Comparison of ENCODE assay signal across 14 cellular contexts in genomic region chr7:21616796-21617436, GRCh38.
DNase-seq lines count a peak whose midpoint lies in the region; ATAC-seq, FAIRE-seq and TF ChIP-seq lines count a peak whose summit lies in the region.
"Had no signal": no experiment of that assay in that cellular context is flagged by ENCODE, and none has a peak within 500 bp of the region (broad histone marks: within the 10 kb centered on the region; RNA-seq: fewer than 3 reads in every experiment).

No MANE protein-coding gene starts in this region.

- ATAC-seq in A549 = peak; percentile 65 to 75

- no peaks in the 10 kb centered on the region for H3K9me3 ChIP-seq in A549

- peak overlapping the region; percentile 35 for H3K4me3 ChIP-seq in A549
- no peak overlapping the region for H3K4me3 ChIP-seq in astrocyte of the spinal cord (ENCODE audit: low read depth, low read length)
- H3K4me3 ChIP-seq: cardiac muscle cell, skin epidermis had no signal

- in situ Hi-C loops in astrocyte of the spinal cord (cut with HindIII; ENCODE audit: low sequenced_read_pairs) = no loop called here

- peaks cover 2% of the 10 kb centered on the region for H3K27me3 Mint-ChIP-seq in activated CD4-positive, alpha-beta memory T cell treated with anti-CD3 and anti-CD28 coated beads for 36 hours

- H3K36me3 Mint-ChIP-seq in activated CD4-positive, alpha-beta memory T cell treated with anti-CD3 and anti-CD28 coated beads for 36 hours = no peaks in the 10 kb centered on the region

- POLR2A ChIA-PET in A549 (lab: Yijun Ruan, JAX) = interaction anchor here (1.2 kb wide), 1 partner anchor 190 kb away, joined by 5 read pairs; no protein-coding TSS in a partner anchor
- POLR2A ChIA-PET in activated CD4-positive, alpha-beta memory T cell treated with anti-CD3 and anti-CD28 coated beads for 36 hours (lab: Charles Lee) = no interaction called here

- peak overlapping the region; percentile 82 to 89 for H3K27ac ChIP-seq in A549
- H3K27ac ChIP-seq: cardiac muscle cell, skin epidermis had no signal

- H3K4me1 ChIP-seq in A549 = peaks cover 29% of the 10 kb centered on the region

- TF ChIP-seq CTCF in A549 (IDR thresholded peaks at IDR 0.05) = no peak
- no peak for TF ChIP-seq CTCF in astrocyte of the spinal cord (IDR thresholded peaks at IDR 0.05; ENCODE audit: low read depth, low read length)

- intact Hi-C loops in activated CD4-positive, alpha-beta memory T cell treated with anti-CD3 and anti-CD28 coated beads for 36 hours (cut with micrococcal nuclease) = no loop called here

- peaks cover 1% of the 10 kb centered on the region for H3K9me3 Mint-ChIP-seq in activated CD4-positive, alpha-beta memory T cell treated with anti-CD3 and anti-CD28 coated beads for 36 hours

- no peak for TF ChIP-seq POLR2A in A549 (IDR thresholded peaks at IDR 0.05; ENCODE audit: low read length)

- 26% methylated on average over 7 of the region's 7 CpGs for WGBS in A549 (ENCODE audit: missing lambda C conversion rate)

- H3K4me1 Mint-ChIP-seq in activated CD4-positive, alpha-beta memory T cell treated with anti-CD3 and anti-CD28 coated beads for 36 hours (ENCODE audit: low read depth) = no peaks in the 10 kb centered on the region

- H3K4me3 Mint-ChIP-seq in activated CD4-positive, alpha-beta memory T cell treated with anti-CD3 and anti-CD28 coated beads for 36 hours = no peak overlapping the region

- FAIRE-seq in A549 (lab: Jason Lieb, UNC) = peak; percentile 98
- FAIRE-seq: G401.6, TTC549 had no signal

- no peak; a peak in 1 of 5 replicates for TF ChIP-seq RAD21 in A549 (conservative IDR thresholded peaks at IDR 0.05 in 1 of 2, IDR thresholded peaks at IDR 0.05 in 1 of 2)

- peak; percentile 40 to 72 for DNase-seq in A549 (ENCODE audit: low read depth in 1 of 2, low spot score in 1 of 2)
- peak; percentile 66 for DNase-seq in HT1080 (ENCODE audit: low read depth)
- DNase-seq in astrocyte of the spinal cord (ENCODE audit: low read depth, low spot score) = peak; percentile 71
- peak; percentile 62 for DNase-seq in kidney tubule cell (ENCODE audit: low spot score)
- no peak for DNase-seq in activated CD4-positive, alpha-beta T cell treated with anti-CD3 and anti-CD28 coated beads for 48 hours
- DNase-seq in activated CD4-positive, alpha-beta memory T cell treated with anti-CD3 and anti-CD28 coated beads for 36 hours = no peak
- DNase-seq in T-helper 1 cell = no peak
- DNase-seq in NCI-H69 (lab: John Stamatoyannopoulos, UW) = no peak
- DNase-seq: GOT3, NCI-H1105 treated with DMSO at 0.1 percent for 48 hours had no signal

- peak overlapping the region; percentile 91 for H3K4me2 ChIP-seq in A549

- H3K27ac Mint-ChIP-seq in activated CD4-positive, alpha-beta memory T cell treated with anti-CD3 and anti-CD28 coated beads for 36 hours = no peak overlapping the region

- peak; percentile 80 to 83; a peak in 4 of 5 replicates for TF ChIP-seq EP300 in A549 (IDR thresholded peaks at IDR 0.05)

- CTCF ChIA-PET in A549 (lab: Yijun Ruan, JAX) = interaction anchor here (1.4 to 1.5 kb wide), 3 partner anchors 10 to 365 kb away, joined by 3 to 4 read pairs (median 3); no protein-coding TSS in a partner anchor
- CTCF ChIA-PET in activated CD4-positive, alpha-beta memory T cell treated with anti-CD3 and anti-CD28 coated beads for 36 hours (lab: Charles Lee) = no interaction called here

TF ChIP-seq in A549, 52 proteins besides CTCF, POLR2A, EP300 and RAD21 (continues in another document):
- no peak for TF ChIP-seq POLR2AphosphoS2 (conservative IDR thresholded peaks at IDR 0.05; ENCODE audit: low read length)
- peak; percentile 95 for TF ChIP-seq JUNB (IDR thresholded peaks at IDR 0.05)
- TF ChIP-seq HMGXB4 (CRISPR knock-in tag; IDR thresholded peaks at IDR 0.05; ENCODE audit: borderline replicate concordance) = no peak
- no peak for TF ChIP-seq NPAS2 (CRISPR knock-in tag; IDR thresholded peaks at IDR 0.05; ENCODE audit: borderline replicate concordance)
- TF ChIP-seq MAFK (IDR thresholded peaks at IDR 0.05; ENCODE audit: partially characterized antibody) = no peak
- TF ChIP-seq ZNF302 (CRISPR knock-in tag; IDR thresholded peaks at IDR 0.05) = no peak
- TF ChIP-seq, protein P1, sequence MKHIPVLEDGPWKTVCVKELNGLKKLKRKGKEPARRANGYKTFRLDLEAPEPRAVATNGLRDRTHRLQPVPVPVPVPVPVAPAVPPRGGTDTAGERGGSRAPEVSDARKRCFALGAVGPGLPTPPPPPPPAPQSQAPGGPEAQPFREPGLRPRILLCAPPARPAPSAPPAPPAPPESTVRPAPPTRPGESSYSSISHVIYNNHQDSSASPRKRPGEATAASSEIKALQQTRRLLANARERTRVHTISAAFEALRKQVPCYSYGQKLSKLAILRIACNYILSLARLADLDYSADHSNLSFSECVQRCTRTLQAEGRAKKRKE (CRISPR knock-in tag; IDR thresholded peaks at IDR 0.05; ENCODE audit: low read depth) = no peak
- TF ChIP-seq KDM5A (IDR thresholded peaks at IDR 0.05) = no peak
- no peak for TF ChIP-seq CHD2 (IDR thresholded peaks at IDR 0.05; ENCODE audit: low read length, partially characterized antibody)
- TF ChIP-seq HEYL (CRISPR knock-in tag; IDR thresholded peaks at IDR 0.05) = no peak
- TF ChIP-seq ZSCAN20 (CRISPR knock-in tag; IDR thresholded peaks at IDR 0.05) = no peak
- TF ChIP-seq FOSL2 (IDR thresholded peaks at IDR 0.05) = peak; percentile 94
- TF ChIP-seq FOSL2 (CRISPR knock-in tag; IDR thresholded peaks at IDR 0.05) = peak; percentile 90
- TF ChIP-seq, protein P2, sequence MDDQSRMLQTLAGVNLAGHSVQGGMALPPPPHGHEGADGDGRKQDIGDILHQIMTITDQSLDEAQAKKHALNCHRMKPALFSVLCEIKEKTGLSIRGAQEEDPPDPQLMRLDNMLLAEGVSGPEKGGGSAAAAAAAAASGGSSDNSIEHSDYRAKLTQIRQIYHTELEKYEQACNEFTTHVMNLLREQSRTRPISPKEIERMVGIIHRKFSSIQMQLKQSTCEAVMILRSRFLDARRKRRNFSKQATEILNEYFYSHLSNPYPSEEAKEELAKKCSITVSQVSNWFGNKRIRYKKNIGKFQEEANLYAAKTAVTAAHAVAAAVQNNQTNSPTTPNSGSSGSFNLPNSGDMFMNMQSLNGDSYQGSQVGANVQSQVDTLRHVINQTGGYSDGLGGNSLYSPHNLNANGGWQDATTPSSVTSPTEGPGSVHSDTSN (IDR thresholded peaks at IDR 0.05) = 0 out of 2 replicates have a peak, but pooled peaks have one; percentile 34
- TF ChIP-seq NR3C1 (IDR thresholded peaks at IDR 0.05) = no peak
- peak; percentile 37; the same call in 1 of the 2 replicates for TF ChIP-seq HOXB5 (CRISPR knock-in tag; IDR thresholded peaks at IDR 0.05)
- peak; percentile 88 to 94 for TF ChIP-seq CEBPB (IDR thresholded peaks at IDR 0.05)
- no peak for TF ChIP-seq CBX2 (IDR thresholded peaks at IDR 0.05; ENCODE audit: borderline replicate concordance, low read depth)
- no peak for TF ChIP-seq RARB (CRISPR knock-in tag; IDR thresholded peaks at IDR 0.05)
- TF ChIP-seq KDM1A (IDR thresholded peaks at IDR 0.05; ENCODE audit: low read depth) = no peak
- no peak for TF ChIP-seq FOSB (CRISPR knock-in tag; IDR thresholded peaks at IDR 0.05)
- TF ChIP-seq HOXB13 (CRISPR knock-in tag; IDR thresholded peaks at IDR 0.05; ENCODE audit: low read depth) = no peak
- no peak for TF ChIP-seq ZC3H11A (IDR thresholded peaks at IDR 0.05)
- no peak for TF ChIP-seq EHMT2 (IDR thresholded peaks at IDR 0.05; ENCODE audit: low read depth)
- no peak for TF ChIP-seq RNF2 (IDR thresholded peaks at IDR 0.05; ENCODE audit: borderline replicate concordance, low read depth)
- TF ChIP-seq, protein P3, sequence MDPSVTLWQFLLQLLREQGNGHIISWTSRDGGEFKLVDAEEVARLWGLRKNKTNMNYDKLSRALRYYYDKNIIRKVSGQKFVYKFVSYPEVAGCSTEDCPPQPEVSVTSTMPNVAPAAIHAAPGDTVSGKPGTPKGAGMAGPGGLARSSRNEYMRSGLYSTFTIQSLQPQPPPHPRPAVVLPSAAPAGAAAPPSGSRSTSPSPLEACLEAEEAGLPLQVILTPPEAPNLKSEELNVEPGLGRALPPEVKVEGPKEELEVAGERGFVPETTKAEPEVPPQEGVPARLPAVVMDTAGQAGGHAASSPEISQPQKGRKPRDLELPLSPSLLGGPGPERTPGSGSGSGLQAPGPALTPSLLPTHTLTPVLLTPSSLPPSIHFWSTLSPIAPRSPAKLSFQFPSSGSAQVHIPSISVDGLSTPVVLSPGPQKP (IDR thresholded peaks at IDR 0.05; ENCODE audit: low read depth, low read length) = no peak
- TF ChIP-seq MYC (IDR thresholded peaks at IDR 0.05; ENCODE audit: borderline replicate concordance, low read length) = no peak
- TF ChIP-seq HOXA7 (CRISPR knock-in tag; IDR thresholded peaks at IDR 0.05) = no peak
- no peak for TF ChIP-seq EHF (CRISPR knock-in tag; IDR thresholded peaks at IDR 0.05)
- TF ChIP-seq CHD4 (IDR thresholded peaks at IDR 0.05; ENCODE audit: borderline replicate concordance) = no peak
- peak; percentile 85; the same call in 1 of the 3 replicates for TF ChIP-seq BCL3 (IDR thresholded peaks at IDR 0.05)

Comparison
In these comparisons a context has a peak if more than half of its experiments do, and no peak if none do; other contexts are left out.
1. DNase-seq: peak in A549 (2 of 2), HT1080 (single experiment), astrocyte of the spinal cord (single experiment) and kidney tubule cell (single experiment); none in activated CD4-positive, alpha-beta T cell treated with anti-CD3 and anti-CD28 coated beads for 48 hours (single experiment), activated CD4-positive, alpha-beta memory T cell treated with anti-CD3 and anti-CD28 coated beads for 36 hours (single experiment), T-helper 1 cell (0 of 5) and NCI-H69 (single experiment).